ENCODE assay signal across 27 cellular contexts in genomic region chr12:123861392-123861791, GRCh38.
"Had no signal": no experiment of that assay in that cellular context is flagged by ENCODE, and none has a peak within 500 bp of the region (broad histone marks: within the 10 kb centered on the region; RNA-seq: fewer than 3 reads in every experiment).

No MANE protein-coding gene starts in this region.

- ATAC-seq: stimulated activated effector memory CD8-positive, alpha-beta T cell treated with anti-CD3 and anti-CD28 coated beads, Interleukin-12 subunit alpha, Interleukin-12 subunit beta, amount 100 ng/mL, for 72 hours; stimulated activated memory B cell treated with anti-CD40 and anti-IgM and Interleukin-4, amounts not matched to agents 10 μg/mL and 1 μg/mL and 100 μg/mL, for 72 hours; stimulated activated naive B cell treated with anti-CD40 and anti-IgM and Interleukin-4, amounts not matched to agents 10 μg/mL and 1 μg/mL and 100 μg/mL, for 72 hours; stimulated activated naive CD8-positive, alpha-beta T cell treated with anti-CD3 and anti-CD28 coated beads, Interleukin-15, amount 100 ng/mL, for 72 hours; stimulated activated naive CD8-positive, alpha-beta T cell treated with anti-CD3 and anti-CD28 coated beads, Interleukin-15, Interleukin-2, amounts not matched to agents 100 U/mL and 50 U/mL, for 24 hours; upper lobe of right lung had no signal

- DNase-seq: stimulated activated CD4-positive, alpha-beta T cell treated with anti-CD3 and anti-CD28 coated beads, Interleukin-2, amount 100 ng/mL, for 48 hours; stimulated activated CD4-positive, alpha-beta T cell treated with anti-CD3 and anti-CD28 coated beads, Interleukin-4, amount 100 ng/mL, for 1 hour; stimulated activated CD4-positive, alpha-beta T cell treated with anti-CD3 and anti-CD28 coated beads, Interleukin-4, amount 100 ng/mL, for 24 hours; stimulated activated CD4-positive, alpha-beta T cell treated with anti-CD3 and anti-CD28 coated beads, Interleukin-4, amount 100 ng/mL, for 4 hours; stimulated activated CD8-positive, alpha-beta memory T cell treated with anti-CD3 and anti-CD28 coated beads, Interleukin-4, amount 100 ng/mL, for 48 hours; stimulated activated naive B cell treated with anti-CD40 and anti-IgM and Interleukin-4, amounts not matched to agents 10 μg/mL and 1 μg/mL and 100 μg/mL, for 72 hours; stimulated activated naive CD4-positive, alpha-beta T cell; stimulated activated naive CD4-positive, alpha-beta T cell treated with Interleukin-2 at 50 U/mL for 16 hours; stimulated activated naive CD8-positive, alpha-beta T cell treated with anti-CD3 and anti-CD28 coated beads, Interleukin-15, amount 100 ng/mL, for 72 hours; stimulated activated naive CD8-positive, alpha-beta T cell treated with anti-CD3 and anti-CD28 coated beads, Interleukin-15, Interleukin-2, amounts not matched to agents 100 U/mL and 50 U/mL, for 24 hours; stomach; substantia nigra; testis; thyroid gland; tibial artery; transverse colon; trophoblast cell; upper lobe of left lung; upper lobe of right lung; uterus had no signal

- H3K4me3 ChIP-seq: stomach, suprapubic skin, testis, thoracic aorta, thyroid gland, tibial artery, tibial nerve, transverse colon, upper lobe of left lung, upper lobe of right lung, uterus, vagina had no signal

- H3K36me3 ChIP-seq: stomach, suprapubic skin, thoracic aorta, thyroid gland, tibial artery, tibial nerve, transverse colon, upper lobe of left lung, upper lobe of right lung, uterus, vagina had no signal

- FAIRE-seq: urothelium cell line had no signal

- H3K4me1 ChIP-seq: stomach, suprapubic skin, testis, thyroid gland, tibial artery, tibial nerve, transverse colon, upper lobe of left lung, upper lobe of right lung, uterus, vagina had no signal

- H3K9me3 ChIP-seq: stomach, suprapubic skin, testis, thoracic aorta, thyroid gland, tibial artery, tibial nerve, transverse colon, upper lobe of left lung, upper lobe of right lung, uterus, vagina had no signal

- H3K27me3 ChIP-seq: suprapubic skin, testis, thyroid gland, upper lobe of left lung, upper lobe of right lung, uterus, vagina had no signal

- H3K27ac ChIP-seq: stomach, suprapubic skin, testis, thoracic aorta, thyroid gland, tibial artery, tibial nerve, transverse colon, upper lobe of left lung, upper lobe of right lung, uterus, vagina had no signal
